ENCODE assay signal across 1 cellular context in the genomic region with DNA sequence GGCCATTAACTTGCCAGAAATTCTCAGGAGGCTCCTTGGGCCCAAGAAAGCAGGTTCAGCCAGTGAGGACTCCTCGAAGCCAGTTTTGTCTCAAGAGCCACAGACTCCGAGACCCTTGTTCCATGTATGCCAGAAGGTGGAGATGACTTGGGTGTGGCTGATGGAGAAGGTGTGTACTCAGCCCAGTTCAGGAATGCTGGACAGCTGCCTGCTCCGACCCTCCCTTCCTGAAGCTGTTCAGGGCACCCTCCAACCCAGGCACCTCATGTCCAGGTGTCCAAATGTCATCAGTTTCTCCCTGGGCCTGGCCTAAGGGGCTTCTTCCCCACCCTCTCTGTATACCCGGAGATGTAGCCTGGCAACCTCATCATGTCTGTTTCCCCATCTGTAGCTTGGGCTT.
A peak's percentile ranks its signal among the peaks of the same experiment; 100 is the strongest.
TF ChIP-seq lines count a peak whose summit lies in the region.

No MANE protein-coding gene starts in this region.

TF ChIP-seq in HCT116, 20 proteins besides CTCF, POLR2A, EP300 and RAD21 (continued from another document):
- TF ChIP-seq, protein P1, sequence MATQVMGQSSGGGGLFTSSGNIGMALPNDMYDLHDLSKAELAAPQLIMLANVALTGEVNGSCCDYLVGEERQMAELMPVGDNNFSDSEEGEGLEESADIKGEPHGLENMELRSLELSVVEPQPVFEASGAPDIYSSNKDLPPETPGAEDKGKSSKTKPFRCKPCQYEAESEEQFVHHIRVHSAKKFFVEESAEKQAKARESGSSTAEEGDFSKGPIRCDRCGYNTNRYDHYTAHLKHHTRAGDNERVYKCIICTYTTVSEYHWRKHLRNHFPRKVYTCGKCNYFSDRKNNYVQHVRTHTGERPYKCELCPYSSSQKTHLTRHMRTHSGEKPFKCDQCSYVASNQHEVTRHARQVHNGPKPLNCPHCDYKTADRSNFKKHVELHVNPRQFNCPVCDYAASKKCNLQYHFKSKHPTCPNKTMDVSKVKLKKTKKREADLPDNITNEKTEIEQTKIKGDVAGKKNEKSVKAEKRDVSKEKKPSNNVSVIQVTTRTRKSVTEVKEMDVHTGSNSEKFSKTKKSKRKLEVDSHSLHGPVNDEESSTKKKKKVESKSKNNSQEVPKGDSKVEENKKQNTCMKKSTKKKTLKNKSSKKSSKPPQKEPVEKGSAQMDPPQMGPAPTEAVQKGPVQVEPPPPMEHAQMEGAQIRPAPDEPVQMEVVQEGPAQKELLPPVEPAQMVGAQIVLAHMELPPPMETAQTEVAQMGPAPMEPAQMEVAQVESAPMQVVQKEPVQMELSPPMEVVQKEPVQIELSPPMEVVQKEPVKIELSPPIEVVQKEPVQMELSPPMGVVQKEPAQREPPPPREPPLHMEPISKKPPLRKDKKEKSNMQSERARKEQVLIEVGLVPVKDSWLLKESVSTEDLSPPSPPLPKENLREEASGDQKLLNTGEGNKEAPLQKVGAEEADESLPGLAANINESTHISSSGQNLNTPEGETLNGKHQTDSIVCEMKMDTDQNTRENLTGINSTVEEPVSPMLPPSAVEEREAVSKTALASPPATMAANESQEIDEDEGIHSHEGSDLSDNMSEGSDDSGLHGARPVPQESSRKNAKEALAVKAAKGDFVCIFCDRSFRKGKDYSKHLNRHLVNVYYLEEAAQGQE (IDR thresholded peaks at IDR 0.05; ENCODE audit: low read depth): peak; percentile 22; the same call in 1 of the 2 replicates
TF ChIP-seq in HCT116: peak in this region for 1.
